ENCODE assay signal across 31 cellular contexts in genomic region chr1:6355621-6356020, GRCh38.
"Had no signal": no experiment of that assay in that cellular context is flagged by ENCODE, and none has a peak within 500 bp of the region (broad histone marks: within the 10 kb centered on the region; RNA-seq: fewer than 3 reads in every experiment).

No MANE protein-coding gene starts in this region.

- H3K9me3 Mint-ChIP-seq: activated B cell treated with CpG ODN at 0.5 μM for 24 hours; activated CD4-positive, alpha-beta memory T cell treated with anti-CD3 and anti-CD28 coated beads, Interleukin-2, amount 10 ng/mL, durations not matched to agents 7 days and 5 days; activated naive CD4-positive, alpha-beta T cell treated with anti-CD3 and anti-CD28 coated beads, Interleukin-2, amount 10 ng/mL, durations not matched to agents 7 days and 5 days; activated naive CD4-positive, alpha-beta T cell treated with anti-CD3 and anti-CD28 coated beads, Interleukin-2, amount 50 U/mL, for 72 hours; activated naive CD8-positive, alpha-beta T cell treated with anti-CD3 and anti-CD28 coated beads, Interleukin-2, amount 10 ng/mL, durations not matched to agents 7 days and 5 days; activated T-cell treated with anti-CD3 and anti-CD28 coated beads, Interleukin-2, amount 50 U/mL, for 24 hours; activated T-cell treated with anti-CD3 and anti-CD28 coated beads, Interleukin-2, amount 50 U/mL, for 72 hours; brain; dendritic cell treated with granulocyte-macrophage colony-stimulating factor and Interleukin-4, amounts not matched to agents 40 ng/mL and 50 ng/mL, for 4 days; endodermal cell; T-cell; T-helper 1 cell treated with Interleukin-12 subunit alpha and Interleukin-12 subunit beta and Interleukin-4 antibody, amounts not matched to agents 30 μg/mL and 1 μg/mL, for 36 hours had no signal

- ATAC-seq: activated CD4-positive, CD25-positive, alpha-beta regulatory T cell treated with anti-CD3 and anti-CD28 coated beads, Interleukin-2, amount 50 U/mL, for 24 hours; activated naive CD4-positive, alpha-beta T cell treated with anti-CD3 and anti-CD28 coated beads, Interleukin-2, amount 50 U/mL, for 72 hours; activated T-cell treated with anti-CD3 and anti-CD28 coated beads, Interleukin-2, amount 50 U/mL, for 72 hours; heart left ventricle; T-cell had no signal

- H3K27ac Mint-ChIP-seq: activated B cell treated with CpG ODN at 0.5 μM for 24 hours; activated CD4-positive, alpha-beta memory T cell treated with anti-CD3 and anti-CD28 coated beads, Interleukin-2, amount 10 ng/mL, durations not matched to agents 7 days and 5 days; activated naive CD4-positive, alpha-beta T cell treated with anti-CD3 and anti-CD28 coated beads, Interleukin-2, amount 10 ng/mL, durations not matched to agents 7 days and 5 days; activated T-cell treated with anti-CD3 and anti-CD28 coated beads, Interleukin-2, amount 50 U/mL, for 72 hours; endodermal cell; T-helper 1 cell treated with Interleukin-12 subunit alpha and Interleukin-12 subunit beta and Interleukin-4 antibody, amounts not matched to agents 30 μg/mL and 1 μg/mL, for 36 hours had no signal

- H3K4me3 ChIP-seq: ascending aorta, breast epithelium, cardiac muscle cell, coronary artery, dorsolateral prefrontal cortex, heart left ventricle had no signal

- H3K9me3 ChIP-seq: ascending aorta, breast epithelium, heart left ventricle had no signal

- H3K36me3 Mint-ChIP-seq: activated naive CD4-positive, alpha-beta T cell treated with anti-CD3 and anti-CD28 coated beads, Interleukin-2, amount 10 ng/mL, durations not matched to agents 7 days and 5 days; activated naive CD4-positive, alpha-beta T cell treated with anti-CD3 and anti-CD28 coated beads, Interleukin-2, amount 50 U/mL, for 72 hours; activated naive CD8-positive, alpha-beta T cell treated with anti-CD3 and anti-CD28 coated beads, Interleukin-2, amount 10 ng/mL, durations not matched to agents 7 days and 5 days; T-cell had no signal

- H3K27me3 Mint-ChIP-seq: activated B cell treated with CpG ODN at 0.5 μM for 24 hours; activated CD4-positive, alpha-beta memory T cell treated with anti-CD3 and anti-CD28 coated beads, Interleukin-2, amount 10 ng/mL, durations not matched to agents 7 days and 5 days; activated naive CD4-positive, alpha-beta T cell treated with anti-CD3 and anti-CD28 coated beads, Interleukin-2, amount 10 ng/mL, durations not matched to agents 7 days and 5 days; activated naive CD8-positive, alpha-beta T cell treated with anti-CD3 and anti-CD28 coated beads, Interleukin-2, amount 10 ng/mL, durations not matched to agents 7 days and 5 days; activated T-cell treated with anti-CD3 and anti-CD28 coated beads, Interleukin-2, amount 50 U/mL, for 24 hours; brain; dendritic cell treated with granulocyte-macrophage colony-stimulating factor and Interleukin-4, amounts not matched to agents 40 ng/mL and 50 ng/mL, for 4 days; T-cell had no signal

- H3K27ac ChIP-seq: ascending aorta, breast epithelium, cardiac muscle cell, coronary artery, dorsolateral prefrontal cortex, heart left ventricle, WERI-Rb-1 had no signal

- DNase-seq: activated B cell treated with CpG ODN at 0.5 μM for 24 hours; activated CD4-positive, alpha-beta memory T cell treated with anti-CD3 and anti-CD28 coated beads, Interleukin-2, amount 10 ng/mL, durations not matched to agents 7 days and 5 days; activated CD4-positive, alpha-beta T cell treated with anti-CD3 and anti-CD28 coated beads for 48 hours; activated CD8-positive, alpha-beta memory T cell treated with anti-CD3 and anti-CD28 coated beads, Interleukin-2, amount 50 U/mL, for 48 hours; activated gamma-delta T cell; activated naive CD4-positive, alpha-beta T cell; activated naive CD4-positive, alpha-beta T cell treated with anti-CD3 and anti-CD28 coated beads, Interleukin-2, amount 10 ng/mL, durations not matched to agents 7 days and 5 days; activated naive CD8-positive, alpha-beta T cell treated with anti-CD3 and anti-CD28 coated beads, Interleukin-2, amount 10 ng/mL, durations not matched to agents 7 days and 5 days; activated T-cell treated with anti-CD3 and anti-CD28 coated beads for 4 hours; activated T-cell treated with anti-CD3 and anti-CD28 coated beads, Interleukin-2, amount 50 U/mL, for 24 hours; activated T-cell treated with anti-CD3 and anti-CD28 coated beads, Interleukin-2, amount 50 U/mL, for 72 hours; central memory CD4-positive, alpha-beta T cell; cerebellar nuclear complex; dorsolateral prefrontal cortex; effector memory CD4-positive, alpha-beta T cell; foreskin fibroblast; glutamatergic neuron; T-cell; T-helper 9 cell; WERI-Rb-1 had no signal

- H3K4me3 Mint-ChIP-seq: activated B cell treated with CpG ODN at 0.5 μM for 24 hours; activated CD4-positive, alpha-beta memory T cell treated with anti-CD3 and anti-CD28 coated beads, Interleukin-2, amount 10 ng/mL, durations not matched to agents 7 days and 5 days; activated naive CD4-positive, alpha-beta T cell treated with anti-CD3 and anti-CD28 coated beads, Interleukin-2, amount 10 ng/mL, durations not matched to agents 7 days and 5 days; activated naive CD8-positive, alpha-beta T cell treated with anti-CD3 and anti-CD28 coated beads, Interleukin-2, amount 10 ng/mL, durations not matched to agents 7 days and 5 days; activated T-cell treated with anti-CD3 and anti-CD28 coated beads, Interleukin-2, amount 50 U/mL, for 24 hours; activated T-cell treated with anti-CD3 and anti-CD28 coated beads, Interleukin-2, amount 50 U/mL, for 72 hours; brain; dendritic cell treated with granulocyte-macrophage colony-stimulating factor and Interleukin-4, amounts not matched to agents 40 ng/mL and 50 ng/mL, for 4 days; endodermal cell; T-cell; T-helper 1 cell treated with Interleukin-12 subunit alpha and Interleukin-12 subunit beta and Interleukin-4 antibody, amounts not matched to agents 30 μg/mL and 1 μg/mL, for 36 hours had no signal

- H3K27me3 ChIP-seq: ascending aorta, breast epithelium, cardiac muscle cell, dorsolateral prefrontal cortex, heart left ventricle had no signal

- H3K36me3 ChIP-seq: ascending aorta, breast epithelium, cardiac muscle cell, heart left ventricle, WERI-Rb-1 had no signal
